1 cellular context compared by ENCODE assay signal in genomic region chr1:203327684-203328457, GRCh38.
A peak's percentile ranks its signal among the peaks of the same experiment; 100 is the strongest.
TF ChIP-seq lines count a peak whose summit lies in the region.

No MANE protein-coding gene starts in this region.

TF ChIP-seq in HEK293, 187 proteins besides CTCF, POLR2A, EP300 and RAD21 (continued from another document and continues in another):
- TF ChIP-seq ZNF280C (tag by site-specific recombination; IDR thresholded peaks at IDR 0.05): no peak
- no peak for TF ChIP-seq ZNF626 (tag by site-specific recombination; IDR thresholded peaks at IDR 0.05)
- TF ChIP-seq ZNF280D (tag by site-specific recombination; IDR thresholded peaks at IDR 0.05): 0 out of 2 replicates have a peak, but pooled peaks have one; percentile 6
- TF ChIP-seq WT1 (tag by site-specific recombination; IDR thresholded peaks at IDR 0.05): peak; percentile 36; the same call in 1 of the 2 replicates
- TF ChIP-seq ZSCAN4 (tag by site-specific recombination; IDR thresholded peaks at IDR 0.05): peak; percentile 51; the same call in 1 of the 2 replicates
- peak; percentile 49 for TF ChIP-seq ZBTB21 (tag by site-specific recombination; IDR thresholded peaks at IDR 0.05)
- TF ChIP-seq ZFHX2 (tag by site-specific recombination; conservative IDR thresholded peaks at IDR 0.05): peak; percentile 63
- 0 out of 2 replicates have a peak, but pooled peaks have one; percentile 41 for TF ChIP-seq SP3 (tag by site-specific recombination; IDR thresholded peaks at IDR 0.05)
- TF ChIP-seq ZNF214 (tag by site-specific recombination; IDR thresholded peaks at IDR 0.05; ENCODE audit: borderline replicate concordance): no peak
- peak; percentile 59 for TF ChIP-seq ZXDB (tag by site-specific recombination; IDR thresholded peaks at IDR 0.05)
- no peak for TF ChIP-seq ZNF843 (tag by site-specific recombination; IDR thresholded peaks at IDR 0.05)
- TF ChIP-seq YY2 (tag by site-specific recombination; IDR thresholded peaks at IDR 0.05): peak; percentile 87
- TF ChIP-seq ZNF2 (tag by site-specific recombination; IDR thresholded peaks at IDR 0.05): peak; percentile 82
- peak; percentile 82 for TF ChIP-seq ZBTB10 (tag by site-specific recombination; IDR thresholded peaks at IDR 0.05)
- TF ChIP-seq REST (tag by site-specific recombination; IDR thresholded peaks at IDR 0.05): peak; percentile 14; the same call in 1 of the 2 replicates
- TF ChIP-seq EGR2 (tag by site-specific recombination; IDR thresholded peaks at IDR 0.05; ENCODE audit: low read depth): peak; percentile 45; the same call in 1 of the 2 replicates
- TF ChIP-seq IKZF3 (tag by site-specific recombination; IDR thresholded peaks at IDR 0.05): peak; percentile 73
- 0 out of 2 replicates have a peak, but pooled peaks have one; percentile 34 for TF ChIP-seq KLF7 (tag by site-specific recombination; IDR thresholded peaks at IDR 0.05; ENCODE audit: borderline replicate concordance)
- TF ChIP-seq ZBTB26 (tag by site-specific recombination; optimal IDR thresholded peaks at IDR 0.05): peak; percentile 51
- TF ChIP-seq ZNF501 (tag by site-specific recombination; IDR thresholded peaks at IDR 0.05): peak; percentile 83
- peak; percentile 47 for TF ChIP-seq FEZF1 (tag by site-specific recombination; IDR thresholded peaks at IDR 0.05)
- peak; percentile 42; the same call in 1 of the 2 replicates for TF ChIP-seq ZIC2 (tag by site-specific recombination; IDR thresholded peaks at IDR 0.05)
- peak; percentile 22 for TF ChIP-seq ZNF654 (tag by site-specific recombination; IDR thresholded peaks at IDR 0.05; ENCODE audit: low read depth)
- no peak for TF ChIP-seq PBX3 (CRISPR knock-in tag; IDR thresholded peaks at IDR 0.05)
- no peak for TF ChIP-seq ZSCAN23 (tag by site-specific recombination; IDR thresholded peaks at IDR 0.05)
- peak; percentile 52; the same call in 1 of the 2 replicates for TF ChIP-seq BCL11B (tag by site-specific recombination; IDR thresholded peaks at IDR 0.05; ENCODE audit: low read depth)
- TF ChIP-seq ZNF391 (tag by site-specific recombination; IDR thresholded peaks at IDR 0.05; ENCODE audit: borderline replicate concordance, low read depth): peak; percentile 39; the same call in 1 of the 2 replicates
- TF ChIP-seq ZNF768 (tag by site-specific recombination; IDR thresholded peaks at IDR 0.05): peak; percentile 99
- peak; percentile 81 for TF ChIP-seq ZBTB17 (tag by site-specific recombination; IDR thresholded peaks at IDR 0.05)
- peak; percentile 75 for TF ChIP-seq ZEB2 (tag by site-specific recombination; IDR thresholded peaks at IDR 0.05)
- peak; percentile 56; the same call in 1 of the 2 replicates for TF ChIP-seq ZNF24 (tag by site-specific recombination; IDR thresholded peaks at IDR 0.05)
- peak; percentile 90 for TF ChIP-seq ZNF792 (tag by site-specific recombination; IDR thresholded peaks at IDR 0.05)
- TF ChIP-seq ZSCAN5A (tag by site-specific recombination; IDR thresholded peaks at IDR 0.05): peak; percentile 47; the same call in 1 of the 2 replicates
- TF ChIP-seq PRDM10 (tag by site-specific recombination; IDR thresholded peaks at IDR 0.05): peak; percentile 91
- TF ChIP-seq ZNF174 (tag by site-specific recombination; IDR thresholded peaks at IDR 0.05): no peak
